ENCODE assay signal across 1 cellular context in the genomic region with DNA sequence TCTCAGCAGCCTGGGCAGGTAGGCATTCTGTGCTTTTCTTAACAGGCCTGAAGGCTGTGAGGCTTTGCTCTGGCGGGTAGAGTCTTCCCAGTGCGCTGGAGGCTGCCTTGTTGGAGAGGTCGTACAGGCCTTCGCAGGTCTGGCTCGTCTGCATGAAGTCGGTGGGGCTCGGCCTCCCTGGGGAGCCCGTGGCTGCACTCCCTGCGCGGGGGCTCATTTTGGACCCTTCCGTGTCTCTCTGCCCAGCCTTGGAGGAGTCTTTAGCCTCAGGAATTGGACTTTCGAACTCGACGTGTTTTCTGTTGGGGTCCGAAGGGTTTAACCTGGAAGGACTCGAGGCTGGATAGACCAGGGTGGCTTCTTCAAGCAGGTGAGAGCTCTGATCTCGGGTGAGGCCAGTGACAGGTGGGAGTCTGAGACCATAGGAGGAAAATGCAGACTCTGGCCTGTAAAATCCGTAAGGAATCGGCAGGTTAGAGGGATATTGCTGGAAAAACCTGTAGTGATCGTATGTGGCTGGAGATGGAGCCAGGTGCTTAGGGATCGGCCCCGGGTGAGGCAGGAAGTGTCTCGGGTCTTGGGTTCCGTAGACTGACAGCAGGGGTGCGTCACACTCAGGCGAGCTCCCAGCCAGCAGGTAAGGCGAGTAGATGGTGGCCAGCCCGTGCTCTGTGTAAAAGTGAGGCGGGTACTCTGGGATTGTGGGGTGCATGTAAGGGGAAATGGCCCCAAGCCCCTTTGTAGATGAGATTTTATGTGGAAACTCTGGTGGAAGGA.
TF ChIP-seq lines count a peak whose summit lies in the region.

No MANE protein-coding gene starts in this region.

TF ChIP-seq in GM23338, 12 proteins besides CTCF, POLR2A, EP300 and RAD21 (continued from another document):
- TF ChIP-seq, protein P1, sequence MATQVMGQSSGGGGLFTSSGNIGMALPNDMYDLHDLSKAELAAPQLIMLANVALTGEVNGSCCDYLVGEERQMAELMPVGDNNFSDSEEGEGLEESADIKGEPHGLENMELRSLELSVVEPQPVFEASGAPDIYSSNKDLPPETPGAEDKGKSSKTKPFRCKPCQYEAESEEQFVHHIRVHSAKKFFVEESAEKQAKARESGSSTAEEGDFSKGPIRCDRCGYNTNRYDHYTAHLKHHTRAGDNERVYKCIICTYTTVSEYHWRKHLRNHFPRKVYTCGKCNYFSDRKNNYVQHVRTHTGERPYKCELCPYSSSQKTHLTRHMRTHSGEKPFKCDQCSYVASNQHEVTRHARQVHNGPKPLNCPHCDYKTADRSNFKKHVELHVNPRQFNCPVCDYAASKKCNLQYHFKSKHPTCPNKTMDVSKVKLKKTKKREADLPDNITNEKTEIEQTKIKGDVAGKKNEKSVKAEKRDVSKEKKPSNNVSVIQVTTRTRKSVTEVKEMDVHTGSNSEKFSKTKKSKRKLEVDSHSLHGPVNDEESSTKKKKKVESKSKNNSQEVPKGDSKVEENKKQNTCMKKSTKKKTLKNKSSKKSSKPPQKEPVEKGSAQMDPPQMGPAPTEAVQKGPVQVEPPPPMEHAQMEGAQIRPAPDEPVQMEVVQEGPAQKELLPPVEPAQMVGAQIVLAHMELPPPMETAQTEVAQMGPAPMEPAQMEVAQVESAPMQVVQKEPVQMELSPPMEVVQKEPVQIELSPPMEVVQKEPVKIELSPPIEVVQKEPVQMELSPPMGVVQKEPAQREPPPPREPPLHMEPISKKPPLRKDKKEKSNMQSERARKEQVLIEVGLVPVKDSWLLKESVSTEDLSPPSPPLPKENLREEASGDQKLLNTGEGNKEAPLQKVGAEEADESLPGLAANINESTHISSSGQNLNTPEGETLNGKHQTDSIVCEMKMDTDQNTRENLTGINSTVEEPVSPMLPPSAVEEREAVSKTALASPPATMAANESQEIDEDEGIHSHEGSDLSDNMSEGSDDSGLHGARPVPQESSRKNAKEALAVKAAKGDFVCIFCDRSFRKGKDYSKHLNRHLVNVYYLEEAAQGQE (IDR thresholded peaks at IDR 0.05; ENCODE audit: unreplicated experiment) = no peak
TF ChIP-seq in GM23338: peak in this region for 0.
